ENCODE assay signal across 8 cellular contexts in the genomic region with DNA sequence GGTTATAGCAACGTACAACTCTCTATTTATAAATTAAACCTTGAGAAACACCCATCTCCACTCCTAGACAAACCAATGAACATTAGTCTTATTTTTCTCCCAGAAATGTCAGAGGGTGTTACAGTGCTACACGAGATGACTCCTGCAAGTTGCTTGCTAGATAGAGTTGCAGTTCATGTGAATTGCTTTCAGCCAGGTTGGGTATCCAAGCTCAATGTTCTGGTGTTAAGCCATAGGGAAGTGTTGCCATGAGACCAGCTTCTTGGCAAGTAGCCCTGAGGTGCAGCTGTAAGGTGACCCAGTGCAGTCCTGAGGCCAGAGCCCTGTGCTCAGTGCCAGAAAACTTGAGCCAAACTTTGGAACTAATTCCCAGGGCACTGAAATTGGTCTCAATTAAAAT. TPM values are rescaled to one million over a fixed set of nuclear protein-coding genes. Genes with fewer than 3 reads are reported as not detected.
DNase-seq lines count a peak whose midpoint lies in the region; ATAC-seq and TF ChIP-seq lines count a peak whose summit lies in the region.
"Had no signal": no experiment of that assay in that cellular context is flagged by ENCODE, and none has a peak within 500 bp of the region (broad histone marks: within the 10 kb centered on the region; RNA-seq: fewer than 3 reads in every experiment).

No MANE protein-coding gene starts in this region.

- H3K4me3 ChIP-seq in stomach (no peak overlapping the region), coronary artery (no peak overlapping the region)

- CTCF ChIA-PET in activated CD8-positive, alpha-beta T cell treated with anti-CD3 and anti-CD28 coated beads for 36 hours (lab: Charles Lee): no interaction called here

- no peaks in the 10 kb centered on the region for H3K27me3 Mint-ChIP-seq in activated CD8-positive, alpha-beta T cell treated with anti-CD3 and anti-CD28 coated beads for 36 hours

- 36 to 53% (median 40%) methylated on average over 2 of the region's 2 CpGs for WGBS in stomach, 5 donors

- TF ChIP-seq POLR2A in stomach (IDR thresholded peaks at IDR 0.05): no peak

- H3K27ac Mint-ChIP-seq in activated CD8-positive, alpha-beta T cell treated with anti-CD3 and anti-CD28 coated beads for 36 hours: no peak overlapping the region

- in situ Hi-C loops in KBM-7 (cut with MboI; ENCODE audit: low pct_unique_long_range_greater_than_20kb, low sequenced_read_pairs): no loop called here

- peak; percentile 76 for DNase-seq in KBM-7
- DNase-seq in RPMI8226: peak; percentile 33
- DNase-seq in head of caudate nucleus: peak in 29 of 42 donors; percentile 15 to 77 (median 47)
- DNase-seq in stomach: peak; percentile 92
- DNase-seq in activated CD8-positive, alpha-beta T cell treated with anti-CD3 and anti-CD28 coated beads for 36 hours: no peak
- DNase-seq in stimulated activated CD4-positive, alpha-beta T cell treated with anti-CD3 and anti-CD28 coated beads, Interleukin-4, amount 100 ng/mL, for 4 hours: no peak
- no peak for DNase-seq in coronary artery (ENCODE audit: low spot score)
- DNase-seq: stimulated activated CD4-positive, alpha-beta T cell treated with anti-CD3 and anti-CD28 coated beads, Interleukin-12 subunit alpha, Interleukin-12 subunit beta, amount 100 ng/mL, for 4 hours had no signal

- H3K4me1 Mint-ChIP-seq in activated CD8-positive, alpha-beta T cell treated with anti-CD3 and anti-CD28 coated beads for 36 hours (ENCODE audit: low read depth): peaks cover 33% of the 10 kb centered on the region

- no peak overlapping the region for H3K4me3 Mint-ChIP-seq in activated CD8-positive, alpha-beta T cell treated with anti-CD3 and anti-CD28 coated beads for 36 hours

- POLR2A ChIA-PET in activated CD8-positive, alpha-beta T cell treated with anti-CD3 and anti-CD28 coated beads for 36 hours (lab: Charles Lee): no interaction called here

- intact Hi-C loops in head of caudate nucleus (cut with DNase I) (no loop called here), stomach (cut with DNase I; ENCODE audit: low total_unique reads) (no loop called here)
- intact Hi-C loops in activated CD8-positive, alpha-beta T cell treated with anti-CD3 and anti-CD28 coated beads for 36 hours (cut with micrococcal nuclease): no loop called here

- peaks cover 6 to 34% (median 19%) of the 10 kb centered on the region in 4 donors for H3K4me1 ChIP-seq in stomach

- H3K36me3 Mint-ChIP-seq in activated CD8-positive, alpha-beta T cell treated with anti-CD3 and anti-CD28 coated beads for 36 hours (ENCODE audit: low read depth): no peaks in the 10 kb centered on the region

- no peaks in the 10 kb centered on the region for H3K9me3 Mint-ChIP-seq in activated CD8-positive, alpha-beta T cell treated with anti-CD3 and anti-CD28 coated beads for 36 hours

- TF ChIP-seq EP300 in stomach (IDR thresholded peaks at IDR 0.05): no peak

- TF ChIP-seq CTCF in stomach (IDR thresholded peaks at IDR 0.05) (no peak), coronary artery (IDR thresholded peaks at IDR 0.05) (no peak)
- TF ChIP-seq CTCF in activated CD8-positive, alpha-beta T cell treated with anti-CD3 and anti-CD28 coated beads for 36 hours (IDR thresholded peaks at IDR 0.05): no peak

- H3K27me3 ChIP-seq in stomach: no peaks in the 10 kb centered on the region

- no peaks in the 10 kb centered on the region for H3K36me3 ChIP-seq in stomach

- H3K27ac ChIP-seq in stomach: no peak overlapping the region
- no peak overlapping the region for H3K27ac ChIP-seq in coronary artery

- no peak for ATAC-seq in activated CD8-positive, alpha-beta T cell treated with anti-CD3 and anti-CD28 coated beads for 36 hours

- no peaks in the 10 kb centered on the region for H3K9me3 ChIP-seq in stomach

RNA-seq across cellular contexts. Expression of gene REV3L, which starts 51.3 kb away (rescaled TPM):
- total RNA-seq in stomach: 100 to 1,000 TPM in 3 of 5 donors, 10 to 100 TPM in 2; 11.9 to 170 (median 103) TPM
- 10 to 100 TPM in 1 of 3 donors, 1 to 10 TPM in 2; 9.0 to 14.4 (median 9.4) TPM for polyA plus RNA-seq in stomach
- 10 to 100 TPM; 20.1 to 27.6 TPM for total RNA-seq in activated CD8-positive, alpha-beta T cell treated with anti-CD3 and anti-CD28 coated beads for 36 hours

Comparison
In these comparisons a context has a peak if more than half of its experiments do, and no peak if none do; other contexts are left out.
1. DNase-seq: peak in KBM-7 (single experiment), RPMI8226 (single experiment), head of caudate nucleus (29 of 42) and stomach (single experiment); none in activated CD8-positive, alpha-beta T cell treated with anti-CD3 and anti-CD28 coated beads for 36 hours (single experiment), stimulated activated CD4-positive, alpha-beta T cell treated with anti-CD3 and anti-CD28 coated beads, Interleukin-4, amount 100 ng/mL, for 4 hours (0 of 2) and coronary artery (single experiment).